In the genomic region with DNA sequence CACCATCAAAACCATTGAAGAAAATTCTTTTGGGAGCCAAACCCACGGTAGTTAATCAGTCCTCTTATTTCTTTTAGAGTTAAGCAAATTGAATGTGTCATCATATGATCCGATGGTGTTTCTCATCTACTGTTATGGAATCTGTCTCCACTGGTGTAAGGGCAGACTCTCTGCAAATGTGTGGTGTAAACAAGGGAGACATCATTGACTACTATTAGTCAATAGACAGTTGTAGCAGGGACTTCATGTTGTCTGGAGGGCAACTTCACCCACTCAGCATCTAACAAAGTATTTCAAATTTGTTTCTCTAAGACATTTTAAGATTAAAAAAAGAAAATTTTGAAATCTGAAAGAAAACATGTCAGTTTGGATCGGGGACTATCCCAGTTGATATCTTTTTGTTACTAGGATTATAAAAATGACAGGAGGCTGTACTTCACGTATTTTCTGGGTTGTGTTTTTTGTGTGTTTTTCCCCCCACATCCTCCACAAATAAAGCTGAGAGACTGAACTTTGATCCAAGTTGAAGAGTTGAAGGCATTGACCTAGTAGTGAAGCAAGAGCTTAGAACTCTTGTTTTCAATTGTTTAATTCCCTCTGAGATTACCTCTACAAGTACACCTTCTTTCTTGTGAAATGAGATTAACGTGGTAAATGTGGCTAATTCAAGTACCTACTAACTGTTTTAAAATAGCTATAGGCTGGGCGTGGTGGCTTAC, we compare ENCODE assay signal across 1 cellular context.
A peak's percentile ranks its signal among the peaks of the same experiment; 100 is the strongest.
TF ChIP-seq lines count a peak whose summit lies in the region.

No MANE protein-coding gene starts in this region.

TF ChIP-seq in HepG2, 621 proteins besides CTCF, POLR2A, EP300 and RAD21 (continued from another document):
- TF ChIP-seq KDM5B (CRISPR knock-in tag; IDR thresholded peaks at IDR 0.05; ENCODE audit: borderline replicate concordance) (no peak), ASH2L (IDR thresholded peaks at IDR 0.05; ENCODE audit: insufficient read length, low read depth, low read length) (peak; percentile 1), MYNN (CRISPR knock-in tag; IDR thresholded peaks at IDR 0.05; ENCODE audit: low read depth) (no peak), KDM3A (CRISPR knock-in tag; IDR thresholded peaks at IDR 0.05; ENCODE audit: low read depth) (no peak), EHMT2 (IDR thresholded peaks at IDR 0.05; ENCODE audit: borderline replicate concordance, low read depth, low read length) (no peak), ZNF335 (CRISPR knock-in tag; IDR thresholded peaks at IDR 0.05) (peak; percentile 94), ELF1 (CRISPR knock-in tag; IDR thresholded peaks at IDR 0.05) (no peak), ZFP90 (CRISPR knock-in tag; IDR thresholded peaks at IDR 0.05; ENCODE audit: borderline replicate concordance) (no peak), PHB2 (IDR thresholded peaks at IDR 0.05; ENCODE audit: partially characterized antibody) (no peak), TOPORS (CRISPR knock-in tag; IDR thresholded peaks at IDR 0.05) (no peak), ISL2 (CRISPR knock-in tag; IDR thresholded peaks at IDR 0.05) (0 out of 2 replicates have a peak, but pooled peaks have one; percentile 25), AHR (CRISPR knock-in tag; IDR thresholded peaks at IDR 0.05) (no peak), ZNF747 (CRISPR knock-in tag; IDR thresholded peaks at IDR 0.05; ENCODE audit: borderline replicate concordance) (no peak), HNF4G (IDR thresholded peaks at IDR 0.05; ENCODE audit: borderline replicate concordance, low read depth, low read length) (peak; percentile 37; the same call in 1 of the 2 replicates), HNF4G (CRISPR knock-in tag; IDR thresholded peaks at IDR 0.05; ENCODE audit: borderline replicate concordance, low read depth) (no peak), SNRNP70 (IDR thresholded peaks at IDR 0.05; ENCODE audit: low read depth, low read length) (no peak), RBM39 (IDR thresholded peaks at IDR 0.05; ENCODE audit: low read depth, low read length, poor library complexity, severe bottlenecking) (no peak), ZFP82 (CRISPR knock-in tag; IDR thresholded peaks at IDR 0.05; ENCODE audit: borderline replicate concordance) (no peak), ERF (CRISPR knock-in tag; IDR thresholded peaks at IDR 0.05) (no peak), PTBP1 (IDR thresholded peaks at IDR 0.05; ENCODE audit: low read depth, low read length, poor library complexity, severe bottlenecking) (no peak), FOXA1 (IDR thresholded peaks at IDR 0.05) (no peak), FOXA1 (CRISPR knock-in tag; IDR thresholded peaks at IDR 0.05) (peak; percentile 53; the same call in 1 of the 2 replicates), ETV6 (CRISPR knock-in tag; conservative IDR thresholded peaks at IDR 0.05) (no peak), KLF16 (CRISPR knock-in tag; IDR thresholded peaks at IDR 0.05) (0 out of 4 replicates have a peak, but pooled peaks of 1 of the 2 experiments have one; percentile 16), ZNF670 (CRISPR knock-in tag; IDR thresholded peaks at IDR 0.05; ENCODE audit: borderline replicate concordance) (no peak), HOXA3 (CRISPR knock-in tag; IDR thresholded peaks at IDR 0.05) (no peak), RFX3 (CRISPR knock-in tag; IDR thresholded peaks at IDR 0.05) (no peak), FOXA3 (CRISPR knock-in tag; IDR thresholded peaks at IDR 0.05) (peak; percentile 73)
- TF ChIP-seq, protein P1, sequence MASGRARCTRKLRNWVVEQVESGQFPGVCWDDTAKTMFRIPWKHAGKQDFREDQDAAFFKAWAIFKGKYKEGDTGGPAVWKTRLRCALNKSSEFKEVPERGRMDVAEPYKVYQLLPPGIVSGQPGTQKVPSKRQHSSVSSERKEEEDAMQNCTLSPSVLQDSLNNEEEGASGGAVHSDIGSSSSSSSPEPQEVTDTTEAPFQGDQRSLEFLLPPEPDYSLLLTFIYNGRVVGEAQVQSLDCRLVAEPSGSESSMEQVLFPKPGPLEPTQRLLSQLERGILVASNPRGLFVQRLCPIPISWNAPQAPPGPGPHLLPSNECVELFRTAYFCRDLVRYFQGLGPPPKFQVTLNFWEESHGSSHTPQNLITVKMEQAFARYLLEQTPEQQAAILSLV (CRISPR knock-in tag; IDR thresholded peaks at IDR 0.05; ENCODE audit: borderline replicate concordance): no peak
- TF ChIP-seq, protein P2, sequence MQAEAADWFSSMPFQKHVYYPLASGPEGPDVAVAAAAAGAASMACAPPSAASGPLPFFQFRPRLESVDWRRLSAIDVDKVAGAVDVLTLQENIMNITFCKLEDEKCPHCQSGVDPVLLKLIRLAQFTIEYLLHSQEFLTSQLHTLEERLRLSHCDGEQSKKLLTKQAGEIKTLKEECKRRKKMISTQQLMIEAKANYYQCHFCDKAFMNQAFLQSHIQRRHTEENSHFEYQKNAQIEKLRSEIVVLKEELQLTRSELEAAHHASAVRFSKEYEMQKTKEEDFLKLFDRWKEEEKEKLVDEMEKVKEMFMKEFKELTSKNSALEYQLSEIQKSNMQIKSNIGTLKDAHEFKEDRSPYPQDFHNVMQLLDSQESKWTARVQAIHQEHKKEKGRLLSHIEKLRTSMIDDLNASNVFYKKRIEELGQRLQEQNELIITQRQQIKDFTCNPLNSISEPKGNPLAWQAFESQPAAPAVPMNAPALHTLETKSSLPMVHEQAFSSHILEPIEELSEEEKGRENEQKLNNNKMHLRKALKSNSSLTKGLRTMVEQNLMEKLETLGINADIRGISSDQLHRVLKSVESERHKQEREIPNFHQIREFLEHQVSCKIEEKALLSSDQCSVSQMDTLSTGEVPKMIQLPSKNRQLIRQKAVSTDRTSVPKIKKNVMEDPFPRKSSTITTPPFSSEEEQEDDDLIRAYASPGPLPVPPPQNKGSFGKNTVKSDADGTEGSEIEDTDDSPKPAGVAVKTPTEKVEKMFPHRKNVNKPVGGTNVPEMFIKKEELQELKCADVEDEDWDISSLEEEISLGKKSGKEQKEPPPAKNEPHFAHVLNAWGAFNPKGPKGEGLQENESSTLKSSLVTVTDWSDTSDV (CRISPR knock-in tag; IDR thresholded peaks at IDR 0.05): no peak
- TF ChIP-seq, protein P3, sequence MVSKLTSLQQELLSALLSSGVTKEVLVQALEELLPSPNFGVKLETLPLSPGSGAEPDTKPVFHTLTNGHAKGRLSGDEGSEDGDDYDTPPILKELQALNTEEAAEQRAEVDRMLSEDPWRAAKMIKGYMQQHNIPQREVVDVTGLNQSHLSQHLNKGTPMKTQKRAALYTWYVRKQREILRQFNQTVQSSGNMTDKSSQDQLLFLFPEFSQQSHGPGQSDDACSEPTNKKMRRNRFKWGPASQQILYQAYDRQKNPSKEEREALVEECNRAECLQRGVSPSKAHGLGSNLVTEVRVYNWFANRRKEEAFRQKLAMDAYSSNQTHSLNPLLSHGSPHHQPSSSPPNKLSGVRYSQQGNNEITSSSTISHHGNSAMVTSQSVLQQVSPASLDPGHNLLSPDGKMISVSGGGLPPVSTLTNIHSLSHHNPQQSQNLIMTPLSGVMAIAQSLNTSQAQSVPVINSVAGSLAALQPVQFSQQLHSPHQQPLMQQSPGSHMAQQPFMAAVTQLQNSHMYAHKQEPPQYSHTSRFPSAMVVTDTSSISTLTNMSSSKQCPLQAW (CRISPR knock-in tag; IDR thresholded peaks at IDR 0.05): no peak
- TF ChIP-seq, protein P4, sequence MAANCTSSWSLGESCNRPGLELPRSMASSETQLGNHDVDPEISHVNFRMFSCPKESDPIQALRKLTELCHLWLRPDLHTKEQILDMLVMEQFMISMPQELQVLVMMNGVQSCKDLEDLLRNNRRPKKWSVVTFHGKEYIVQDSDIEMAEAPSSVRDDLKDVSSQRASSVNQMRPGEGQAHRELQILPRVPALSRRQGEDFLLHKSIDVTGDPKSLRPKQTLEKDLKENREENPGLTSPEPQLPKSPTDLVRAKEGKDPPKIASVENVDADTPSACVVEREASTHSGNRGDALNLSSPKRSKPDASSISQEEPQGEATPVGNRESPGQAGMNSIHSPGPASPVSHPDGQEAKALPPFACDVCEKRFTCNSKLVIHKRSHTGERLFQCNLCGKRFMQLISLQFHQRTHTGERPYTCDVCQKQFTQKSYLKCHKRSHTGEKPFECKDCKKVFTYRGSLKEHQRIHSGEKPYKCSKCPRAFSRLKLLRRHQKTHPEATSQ (CRISPR knock-in tag; IDR thresholded peaks at IDR 0.05; ENCODE audit: borderline replicate concordance): no peak
- TF ChIP-seq, protein P5, sequence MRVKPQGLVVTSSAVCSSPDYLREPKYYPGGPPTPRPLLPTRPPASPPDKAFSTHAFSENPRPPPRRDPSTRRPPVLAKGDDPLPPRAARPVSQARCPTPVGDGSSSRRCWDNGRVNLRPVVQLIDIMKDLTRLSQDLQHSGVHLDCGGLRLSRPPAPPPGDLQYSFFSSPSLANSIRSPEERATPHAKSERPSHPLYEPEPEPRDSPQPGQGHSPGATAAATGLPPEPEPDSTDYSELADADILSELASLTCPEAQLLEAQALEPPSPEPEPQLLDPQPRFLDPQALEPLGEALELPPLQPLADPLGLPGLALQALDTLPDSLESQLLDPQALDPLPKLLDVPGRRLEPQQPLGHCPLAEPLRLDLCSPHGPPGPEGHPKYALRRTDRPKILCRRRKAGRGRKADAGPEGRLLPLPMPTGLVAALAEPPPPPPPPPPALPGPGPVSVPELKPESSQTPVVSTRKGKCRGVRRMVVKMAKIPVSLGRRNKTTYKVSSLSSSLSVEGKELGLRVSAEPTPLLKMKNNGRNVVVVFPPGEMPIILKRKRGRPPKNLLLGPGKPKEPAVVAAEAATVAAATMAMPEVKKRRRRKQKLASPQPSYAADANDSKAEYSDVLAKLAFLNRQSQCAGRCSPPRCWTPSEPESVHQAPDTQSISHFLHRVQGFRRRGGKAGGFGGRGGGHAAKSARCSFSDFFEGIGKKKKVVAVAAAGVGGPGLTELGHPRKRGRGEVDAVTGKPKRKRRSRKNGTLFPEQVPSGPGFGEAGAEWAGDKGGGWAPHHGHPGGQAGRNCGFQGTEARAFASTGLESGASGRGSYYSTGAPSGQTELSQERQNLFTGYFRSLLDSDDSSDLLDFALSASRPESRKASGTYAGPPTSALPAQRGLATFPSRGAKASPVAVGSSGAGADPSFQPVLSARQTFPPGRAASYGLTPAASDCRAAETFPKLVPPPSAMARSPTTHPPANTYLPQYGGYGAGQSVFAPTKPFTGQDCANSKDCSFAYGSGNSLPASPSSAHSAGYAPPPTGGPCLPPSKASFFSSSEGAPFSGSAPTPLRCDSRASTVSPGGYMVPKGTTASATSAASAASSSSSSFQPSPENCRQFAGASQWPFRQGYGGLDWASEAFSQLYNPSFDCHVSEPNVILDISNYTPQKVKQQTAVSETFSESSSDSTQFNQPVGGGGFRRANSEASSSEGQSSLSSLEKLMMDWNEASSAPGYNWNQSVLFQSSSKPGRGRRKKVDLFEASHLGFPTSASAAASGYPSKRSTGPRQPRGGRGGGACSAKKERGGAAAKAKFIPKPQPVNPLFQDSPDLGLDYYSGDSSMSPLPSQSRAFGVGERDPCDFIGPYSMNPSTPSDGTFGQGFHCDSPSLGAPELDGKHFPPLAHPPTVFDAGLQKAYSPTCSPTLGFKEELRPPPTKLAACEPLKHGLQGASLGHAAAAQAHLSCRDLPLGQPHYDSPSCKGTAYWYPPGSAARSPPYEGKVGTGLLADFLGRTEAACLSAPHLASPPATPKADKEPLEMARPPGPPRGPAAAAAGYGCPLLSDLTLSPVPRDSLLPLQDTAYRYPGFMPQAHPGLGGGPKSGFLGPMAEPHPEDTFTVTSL (CRISPR knock-in tag; IDR thresholded peaks at IDR 0.05; ENCODE audit: borderline replicate concordance): 0 out of 2 replicates have a peak, but pooled peaks have one; percentile 15
- TF ChIP-seq, protein P6, sequence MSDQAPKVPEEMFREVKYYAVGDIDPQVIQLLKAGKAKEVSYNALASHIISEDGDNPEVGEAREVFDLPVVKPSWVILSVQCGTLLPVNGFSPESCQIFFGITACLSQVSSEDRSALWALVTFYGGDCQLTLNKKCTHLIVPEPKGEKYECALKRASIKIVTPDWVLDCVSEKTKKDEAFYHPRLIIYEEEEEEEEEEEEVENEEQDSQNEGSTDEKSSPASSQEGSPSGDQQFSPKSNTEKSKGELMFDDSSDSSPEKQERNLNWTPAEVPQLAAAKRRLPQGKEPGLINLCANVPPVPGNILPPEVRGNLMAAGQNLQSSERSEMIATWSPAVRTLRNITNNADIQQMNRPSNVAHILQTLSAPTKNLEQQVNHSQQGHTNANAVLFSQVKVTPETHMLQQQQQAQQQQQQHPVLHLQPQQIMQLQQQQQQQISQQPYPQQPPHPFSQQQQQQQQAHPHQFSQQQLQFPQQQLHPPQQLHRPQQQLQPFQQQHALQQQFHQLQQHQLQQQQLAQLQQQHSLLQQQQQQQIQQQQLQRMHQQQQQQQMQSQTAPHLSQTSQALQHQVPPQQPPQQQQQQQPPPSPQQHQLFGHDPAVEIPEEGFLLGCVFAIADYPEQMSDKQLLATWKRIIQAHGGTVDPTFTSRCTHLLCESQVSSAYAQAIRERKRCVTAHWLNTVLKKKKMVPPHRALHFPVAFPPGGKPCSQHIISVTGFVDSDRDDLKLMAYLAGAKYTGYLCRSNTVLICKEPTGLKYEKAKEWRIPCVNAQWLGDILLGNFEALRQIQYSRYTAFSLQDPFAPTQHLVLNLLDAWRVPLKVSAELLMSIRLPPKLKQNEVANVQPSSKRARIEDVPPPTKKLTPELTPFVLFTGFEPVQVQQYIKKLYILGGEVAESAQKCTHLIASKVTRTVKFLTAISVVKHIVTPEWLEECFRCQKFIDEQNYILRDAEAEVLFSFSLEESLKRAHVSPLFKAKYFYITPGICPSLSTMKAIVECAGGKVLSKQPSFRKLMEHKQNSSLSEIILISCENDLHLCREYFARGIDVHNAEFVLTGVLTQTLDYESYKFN (CRISPR knock-in tag; conservative IDR thresholded peaks at IDR 0.05): peak; percentile 81
- TF ChIP-seq, protein P7, sequence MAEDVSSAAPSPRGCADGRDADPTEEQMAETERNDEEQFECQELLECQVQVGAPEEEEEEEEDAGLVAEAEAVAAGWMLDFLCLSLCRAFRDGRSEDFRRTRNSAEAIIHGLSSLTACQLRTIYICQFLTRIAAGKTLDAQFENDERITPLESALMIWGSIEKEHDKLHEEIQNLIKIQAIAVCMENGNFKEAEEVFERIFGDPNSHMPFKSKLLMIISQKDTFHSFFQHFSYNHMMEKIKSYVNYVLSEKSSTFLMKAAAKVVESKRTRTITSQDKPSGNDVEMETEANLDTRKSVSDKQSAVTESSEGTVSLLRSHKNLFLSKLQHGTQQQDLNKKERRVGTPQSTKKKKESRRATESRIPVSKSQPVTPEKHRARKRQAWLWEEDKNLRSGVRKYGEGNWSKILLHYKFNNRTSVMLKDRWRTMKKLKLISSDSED (CRISPR knock-in tag; IDR thresholded peaks at IDR 0.05): no peak
- TF ChIP-seq, protein P8, sequence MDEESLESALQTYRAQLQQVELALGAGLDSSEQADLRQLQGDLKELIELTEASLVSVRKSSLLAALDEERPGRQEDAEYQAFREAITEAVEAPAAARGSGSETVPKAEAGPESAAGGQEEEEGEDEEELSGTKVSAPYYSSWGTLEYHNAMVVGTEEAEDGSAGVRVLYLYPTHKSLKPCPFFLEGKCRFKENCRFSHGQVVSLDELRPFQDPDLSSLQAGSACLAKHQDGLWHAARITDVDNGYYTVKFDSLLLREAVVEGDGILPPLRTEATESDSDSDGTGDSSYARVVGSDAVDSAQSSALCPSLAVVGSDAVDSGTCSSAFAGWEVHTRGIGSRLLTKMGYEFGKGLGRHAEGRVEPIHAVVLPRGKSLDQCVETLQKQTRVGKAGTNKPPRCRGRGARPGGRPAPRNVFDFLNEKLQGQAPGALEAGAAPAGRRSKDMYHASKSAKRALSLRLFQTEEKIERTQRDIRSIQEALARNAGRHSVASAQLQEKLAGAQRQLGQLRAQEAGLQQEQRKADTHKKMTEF (CRISPR knock-in tag; IDR thresholded peaks at IDR 0.05): peak; percentile 25; the same call in 1 of the 2 replicates
- TF ChIP-seq, protein P9, sequence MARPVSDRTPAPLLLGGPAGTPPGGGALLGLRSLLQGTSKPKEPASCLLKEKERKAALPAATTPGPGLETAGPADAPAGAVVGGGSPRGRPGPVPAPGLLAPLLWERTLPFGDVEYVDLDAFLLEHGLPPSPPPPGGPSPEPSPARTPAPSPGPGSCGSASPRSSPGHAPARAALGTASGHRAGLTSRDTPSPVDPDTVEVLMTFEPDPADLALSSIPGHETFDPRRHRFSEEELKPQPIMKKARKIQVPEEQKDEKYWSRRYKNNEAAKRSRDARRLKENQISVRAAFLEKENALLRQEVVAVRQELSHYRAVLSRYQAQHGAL (CRISPR knock-in tag; IDR thresholded peaks at IDR 0.05; ENCODE audit: not compliant biosample characterization): no peak
